In the genomic region with DNA sequence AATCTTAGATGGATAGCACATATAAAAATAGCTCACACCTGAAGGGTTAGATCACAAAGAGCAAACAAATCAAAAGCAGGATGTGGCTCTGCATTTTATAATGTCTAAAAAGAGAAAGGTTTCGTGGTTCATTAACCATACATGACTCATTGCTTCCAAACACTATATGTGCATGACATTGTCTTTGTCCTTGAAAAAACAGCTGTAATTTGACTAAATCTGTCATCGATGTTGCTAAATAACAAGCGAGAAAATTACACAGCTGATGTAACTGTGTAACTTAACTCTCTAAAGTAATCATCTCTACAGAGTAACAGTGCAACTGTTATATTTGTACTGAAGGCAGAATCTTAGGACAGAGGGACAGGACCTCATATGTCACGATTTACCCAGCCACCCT, we compare ENCODE assay signal across 9 cellular contexts.
DNase-seq lines count a peak whose midpoint lies in the region; ATAC-seq and TF ChIP-seq lines count a peak whose summit lies in the region.
"Had no signal": no experiment of that assay in that cellular context is flagged by ENCODE, and none has a peak within 500 bp of the region (broad histone marks: within the 10 kb centered on the region; RNA-seq: fewer than 3 reads in every experiment).

No MANE protein-coding gene starts in this region.

- H3K27me3 ChIP-seq in ascending aorta: no peaks in the 10 kb centered on the region

- H3K4me1 ChIP-seq in ascending aorta: peaks cover 0 to 20% of the 10 kb centered on the region in 2 donors

- H3K9me3 ChIP-seq in ascending aorta: no peaks in the 10 kb centered on the region

- H3K9me3 Mint-ChIP-seq in nephron: no peaks in the 10 kb centered on the region

- peak overlapping the region in 2 of 3 experiments; percentile 8 to 59 for H3K27ac Mint-ChIP-seq in nephron

- no peak overlapping the region for H3K27ac ChIP-seq in ascending aorta

- TF ChIP-seq CTCF in nephron (IDR thresholded peaks at IDR 0.05; ENCODE audit: unreplicated experiment in 3 of 3): no peak
- no peak for TF ChIP-seq CTCF in ascending aorta (IDR thresholded peaks at IDR 0.05)

- H3K36me3 Mint-ChIP-seq in nephron (ENCODE audit: low read depth): no peaks in the 10 kb centered on the region

- no peak overlapping the region for H3K4me3 Mint-ChIP-seq in nephron

- ATAC-seq in GM18867 (IDR thresholded peaks at IDR 0.05; ENCODE audit: unreplicated experiment): peak; percentile 74
- no peak for ATAC-seq in GM19035 (IDR thresholded peaks at IDR 0.05; ENCODE audit: unreplicated experiment)
- no peak for ATAC-seq in HG03521 (IDR thresholded peaks at IDR 0.05; ENCODE audit: unreplicated experiment)
- no peak for ATAC-seq in HG03095 (IDR thresholded peaks at IDR 0.05; ENCODE audit: unreplicated experiment)

- no peak overlapping the region for H3K4me3 ChIP-seq in Jurkat, Clone E6-1 (ENCODE audit: low read length)
- no peak overlapping the region for H3K4me3 ChIP-seq in ascending aorta

- peaks cover 10% of the 10 kb centered on the region for H3K4me1 Mint-ChIP-seq in nephron

- peak; percentile 15 for DNase-seq in Jurkat, Clone E6-1 (ENCODE audit: low read depth, low spot score)
- DNase-seq in SHP77 treated with DMSO at 0.1 percent for 48 hours (lab: John Stamatoyannopoulos, UW) (peak; percentile 99), ascending aorta (ENCODE audit: low spot score in 2 of 2) (no peak)
- DNase-seq: activated CD4-positive, CD25-positive, alpha-beta regulatory T cell treated with anti-CD3 and anti-CD28 coated beads, Interleukin-2, amount 50 U/mL, for 72 hours had no signal

- intact Hi-C loops in ascending aorta (cut with DNase I): loop anchor here (10.0 kb wide), 1 partner anchor 1481 kb away; no protein-coding TSS in a partner anchor

- no peaks in the 10 kb centered on the region for H3K36me3 ChIP-seq in ascending aorta

- H3K27me3 Mint-ChIP-seq in nephron (ENCODE audit: low read depth): no peaks in the 10 kb centered on the region

Comparison
In these comparisons a context has a peak if more than half of its experiments do, and no peak if none do; other contexts are left out.
1. DNase-seq: peak in Jurkat, Clone E6-1 (single experiment) and SHP77 treated with DMSO at 0.1 percent for 48 hours (single experiment); none in ascending aorta (0 of 2).